Comparison of ENCODE assay signal across 8 cellular contexts in the genomic region with DNA sequence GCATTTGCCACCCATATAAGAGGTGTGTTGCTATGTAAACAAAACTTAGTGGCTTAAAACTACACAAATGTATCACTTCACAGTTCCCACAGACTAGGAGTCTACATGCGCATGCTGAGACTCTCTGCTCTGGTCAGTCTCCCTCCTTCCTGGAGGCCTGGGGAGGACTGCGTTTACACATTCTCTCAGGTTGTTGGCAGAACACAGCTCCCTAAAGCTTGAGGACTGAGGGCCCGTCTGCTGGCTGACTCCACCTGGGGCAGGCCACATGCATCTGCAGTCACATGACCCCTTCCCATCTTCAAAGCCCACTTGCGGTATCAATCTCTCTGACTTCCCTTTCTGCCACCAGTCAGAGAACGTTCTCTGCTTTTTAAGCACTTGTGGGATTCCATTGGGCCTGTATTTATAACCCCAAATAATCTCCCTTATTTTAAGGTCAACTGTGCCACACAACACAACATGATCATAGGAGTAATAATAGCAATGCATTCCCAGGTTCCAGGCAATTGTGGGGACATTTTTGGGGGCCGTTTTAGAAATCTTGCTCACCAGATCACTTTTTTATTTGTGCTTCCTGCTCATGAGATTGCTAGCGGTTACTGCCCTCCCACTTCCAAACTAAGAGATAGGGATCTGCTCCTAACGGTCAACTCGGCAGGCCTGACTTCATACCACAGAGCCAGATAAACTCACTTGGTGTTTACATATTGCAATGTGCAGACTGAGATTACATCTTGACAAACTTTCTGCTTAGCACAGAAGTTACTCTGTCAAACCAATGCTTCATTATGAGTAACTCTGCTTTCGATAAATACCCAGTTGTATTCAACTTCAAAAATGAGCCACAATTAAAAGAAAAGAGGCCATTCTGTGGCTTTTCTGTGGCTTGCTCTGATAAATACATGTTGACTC.
A peak's percentile ranks its signal among the peaks of the same experiment; 100 is the strongest.
DNase-seq lines count a peak whose midpoint lies in the region; ATAC-seq and TF ChIP-seq lines count a peak whose summit lies in the region.

No MANE protein-coding gene starts in this region.

- H3K4me1 Mint-ChIP-seq in activated B cell treated with CpG ODN at 0.5 μM for 24 hours, result peaks cover 55% of the 10 kb centered on the region

- no peak for TF ChIP-seq POLR2A in vagina (IDR thresholded peaks at IDR 0.05)

- no peaks in the 10 kb centered on the region for H3K9me3 ChIP-seq in effector memory CD4-positive, alpha-beta T cell (ENCODE audit: control insufficient read depth, low read length)
- no peaks in the 10 kb centered on the region for H3K9me3 ChIP-seq in neutrophil
- H3K9me3 ChIP-seq in vagina, result no peaks in the 10 kb centered on the region

- no peaks in the 10 kb centered on the region for H3K36me3 ChIP-seq in effector memory CD4-positive, alpha-beta T cell (ENCODE audit: control insufficient read depth, insufficient read depth, low read length)
- H3K36me3 ChIP-seq in neutrophil (peaks cover 81% of the 10 kb centered on the region), vagina (no peaks in the 10 kb centered on the region)

- H3K4me3 ChIP-seq in effector memory CD4-positive, alpha-beta T cell (ENCODE audit: insufficient read depth, low read depth, low read length, poor library complexity, severe bottlenecking), result no peak overlapping the region
- H3K4me3 ChIP-seq in neutrophil (ENCODE audit: low read depth in 1 of 2, low read length in 1 of 2) (no peak overlapping the region), vagina (no peak overlapping the region)

- intact Hi-C loops in activated B cell treated with CpG ODN at 0.5 μM for 24 hours (cut with micrococcal nuclease) (no loop called here), vagina (cut with DNase I) (no loop called here)

- H3K36me3 Mint-ChIP-seq in activated B cell treated with CpG ODN at 0.5 μM for 24 hours (ENCODE audit: low read depth), result peaks cover 19% of the 10 kb centered on the region

- peak overlapping the region; percentile 42 for H3K4me3 Mint-ChIP-seq in activated B cell treated with CpG ODN at 0.5 μM for 24 hours

- POLR2A ChIA-PET in activated B cell treated with CpG ODN at 0.5 μM for 24 hours (lab: Charles Lee), result no interaction called here

- H3K27me3 Mint-ChIP-seq in activated B cell treated with CpG ODN at 0.5 μM for 24 hours, result no peaks in the 10 kb centered on the region

- CTCF ChIA-PET in activated B cell treated with CpG ODN at 0.5 μM for 24 hours (lab: Charles Lee), result no interaction called here

- peak overlapping the region; percentile 36 for H3K27ac ChIP-seq in effector memory CD4-positive, alpha-beta T cell (ENCODE audit: insufficient read depth, low read length, poor library complexity, severe bottlenecking)
- H3K27ac ChIP-seq in neutrophil (peak overlapping the region; percentile 55), vagina (no peak overlapping the region)

- TF ChIP-seq CTCF in activated B cell treated with CpG ODN at 0.5 μM for 24 hours (IDR thresholded peaks at IDR 0.05) (no peak), neutrophil (IDR thresholded peaks at IDR 0.05) (no peak), vagina (IDR thresholded peaks at IDR 0.05) (no peak)

- no peaks in the 10 kb centered on the region for H3K9me3 Mint-ChIP-seq in activated B cell treated with CpG ODN at 0.5 μM for 24 hours

- no peaks in the 10 kb centered on the region for H3K27me3 ChIP-seq in effector memory CD4-positive, alpha-beta T cell (replicated peaks; ENCODE audit: control insufficient read depth, insufficient read depth, low read length, poor library complexity, severe bottlenecking)
- H3K27me3 ChIP-seq in neutrophil (no peaks in the 10 kb centered on the region), vagina (no peaks in the 10 kb centered on the region)

- H3K27ac Mint-ChIP-seq in activated B cell treated with CpG ODN at 0.5 μM for 24 hours, result peak overlapping the region; percentile 90

- peak; percentile 61 for ATAC-seq in HG02884 (IDR thresholded peaks at IDR 0.05; ENCODE audit: unreplicated experiment)
- peak; percentile 77 for ATAC-seq in activated B cell treated with CpG ODN at 0.5 μM for 24 hours (ENCODE audit: low read depth)
- ATAC-seq in HG03460 (IDR thresholded peaks at IDR 0.05; ENCODE audit: unreplicated experiment), result no peak

- peaks cover 16% of the 10 kb centered on the region for H3K4me1 ChIP-seq in effector memory CD4-positive, alpha-beta T cell (ENCODE audit: control insufficient read depth, insufficient read depth, low read length, poor library complexity, severe bottlenecking)
- H3K4me1 ChIP-seq in neutrophil (ENCODE audit: control insufficient read depth in 1 of 2, insufficient read depth in 1 of 2, low read depth in 1 of 2, low read length in 1 of 2) (peaks cover 30 to 46% of the 10 kb centered on the region in 2 experiments), vagina (peaks cover 42% of the 10 kb centered on the region)

- DNase-seq in activated B cell treated with CpG ODN at 0.5 μM for 24 hours (peak; percentile 26), glomerular visceral epithelial cell (ENCODE audit: extremely low spot score) (no peak), HK-2 (ENCODE audit: unreplicated experiment) (no peak), vagina (ENCODE audit: extremely low spot score in 2 of 2) (no peak)
- peak; percentile 3 to 23 (median 17) for DNase-seq in effector memory CD4-positive, alpha-beta T cell

Comparison
In these comparisons a context has a peak if more than half of its experiments do, and no peak if none do; other contexts are left out.
1. DNase-seq: peak in activated B cell treated with CpG ODN at 0.5 μM for 24 hours (single experiment) and effector memory CD4-positive, alpha-beta T cell (3 of 3); none in glomerular visceral epithelial cell (single experiment), HK-2 (single experiment) and vagina (0 of 2).